Comparison of ENCODE assay signal across 8 cellular contexts in genomic region chr11:87036756-87037449, GRCh38. TPM values are rescaled to one million over a fixed set of nuclear protein-coding genes. Genes with fewer than 3 reads are reported as not detected.
DNase-seq lines count a peak whose midpoint lies in the region; ATAC-seq and TF ChIP-seq lines count a peak whose summit lies in the region.

No MANE protein-coding gene starts in this region.

- no peaks in the 10 kb centered on the region for H3K27me3 ChIP-seq in esophagus squamous epithelium

- peak; percentile 38 for DNase-seq in NCI-H345 treated with DMSO at 0.1 percent for 48 hours (lab: John Stamatoyannopoulos, UW; ENCODE audit: unreplicated experiment)
- no peak for DNase-seq in NCI-H345 (lab: John Stamatoyannopoulos, UW)
- no peak for DNase-seq in SK-N-MC (ENCODE audit: low read depth, low spot score)
- DNase-seq in esophagus squamous epithelium (lab: John Stamatoyannopoulos, UW) = no peak
- no peak for DNase-seq in osteocyte (ENCODE audit: extremely low spot score, unreplicated experiment)
- DNase-seq in NCI-H69 (lab: John Stamatoyannopoulos, UW) = no peak
- DNase-seq in NCI-H1694 (lab: John Stamatoyannopoulos, UW) = no peak

- TF ChIP-seq CTCF in esophagus squamous epithelium (IDR thresholded peaks at IDR 0.05) (no peak), osteocyte (IDR thresholded peaks at IDR 0.05) (no peak)

- peak overlapping the region; percentile 88 for H3K4me3 Mint-ChIP-seq in osteocyte (ENCODE audit: unreplicated experiment)

- no peaks in the 10 kb centered on the region for H3K27me3 Mint-ChIP-seq in osteocyte (ENCODE audit: unreplicated experiment)

- no peaks in the 10 kb centered on the region for H3K9me3 Mint-ChIP-seq in osteocyte (ENCODE audit: unreplicated experiment)

- H3K36me3 ChIP-seq in SK-N-MC (ENCODE audit: insufficient read depth, low read length) (peaks cover 11% of the 10 kb centered on the region), esophagus squamous epithelium (no peaks in the 10 kb centered on the region)

- H3K9me3 ChIP-seq in SK-N-MC (ENCODE audit: low read depth, low read length) (no peaks in the 10 kb centered on the region), esophagus squamous epithelium (no peaks in the 10 kb centered on the region)

- H3K27ac Mint-ChIP-seq in osteocyte (ENCODE audit: unreplicated experiment) = peak overlapping the region; percentile 83

- H3K9ac ChIP-seq in SK-N-MC (ENCODE audit: insufficient read length) = peak overlapping the region; percentile 80

- H3K36me3 Mint-ChIP-seq in osteocyte (ENCODE audit: unreplicated experiment) = peaks cover 5% of the 10 kb centered on the region

- peaks cover 33% of the 10 kb centered on the region for H3K4me1 Mint-ChIP-seq in osteocyte (ENCODE audit: unreplicated experiment)

- 27 to 29% methylated on average over 6 to 10 of the region's 10 CpGs for WGBS in esophagus squamous epithelium, 2 donors

- H3K27ac ChIP-seq in SK-N-MC = 0 out of 2 replicates have a peak overlapping the region, but pooled peaks have one; percentile 4
- H3K27ac ChIP-seq in esophagus squamous epithelium = peak overlapping the region; percentile 74 to 90 (median 85)

- H3K4me3 ChIP-seq in SK-N-MC = peak overlapping the region; percentile 82
- peak overlapping the region; percentile 49 to 83 (median 78) for H3K4me3 ChIP-seq in esophagus squamous epithelium

- TF ChIP-seq POLR2A in esophagus squamous epithelium (IDR thresholded peaks at IDR 0.05) = no peak

- intact Hi-C loops in esophagus squamous epithelium (cut with DNase I) = no loop called here

- ATAC-seq in HG02623 (IDR thresholded peaks at IDR 0.05; ENCODE audit: unreplicated experiment) = peak; percentile 0

- H3K4me1 ChIP-seq in esophagus squamous epithelium = peaks cover 0 to 39% (median 16%) of the 10 kb centered on the region in 3 donors

RNA-seq across cellular contexts. Expression of gene TMEM135, which starts 0.8 kb away (rescaled TPM):
- 10 to 100 TPM in 2 of 4 donors, 1 to 10 TPM in 2; 4.5 to 12.0 (median 9.8) TPM for total RNA-seq in esophagus squamous epithelium
- total RNA-seq in osteocyte = 24.7 and 28.3 TPM in 2 replicates
